In genomic region chr15:98737122-98737521, GRCh38 we compare ENCODE assay signal across 15 cellular contexts.
DNase-seq lines count a peak whose midpoint lies in the region; ATAC-seq and TF ChIP-seq lines count a peak whose summit lies in the region.
"Had no signal": no experiment of that assay in that cellular context is flagged by ENCODE, and none has a peak within 500 bp of the region (broad histone marks: within the 10 kb centered on the region; RNA-seq: fewer than 3 reads in every experiment).

No MANE protein-coding gene starts in this region.

- no peak overlapping the region for H3K18ac ChIP-seq in mesenchymal stem cell (ENCODE audit: low read depth in 1 of 2, low read length in 2 of 2)

- peak overlapping the region in 1 of 2 experiments; percentile 46 for H3K14ac ChIP-seq in mesenchymal stem cell (ENCODE audit: low read length in 2 of 2)

- H4K91ac ChIP-seq in mesenchymal stem cell (ENCODE audit: low read length), result no peak overlapping the region

- no peak overlapping the region for H3K9ac ChIP-seq in mesenchymal stem cell (ENCODE audit: low read length)
- H3K9ac ChIP-seq: BLaER1 treated with 17β-estradiol and CSF1 and Interleukin-3, amounts not matched to agents 10 nM and 100 nM had no signal

- H3K9me3 Mint-ChIP-seq in WTC11, result no peaks in the 10 kb centered on the region
- H3K9me3 Mint-ChIP-seq in stimulated activated naive B cell treated with anti-CD40 and anti-IgM and Interleukin-4, amounts not matched to agents 10 μg/mL and 1 μg/mL and 100 μg/mL, for 72 hours, result no peaks in the 10 kb centered on the region
- H3K9me3 Mint-ChIP-seq: GM23338 had no signal

- no peak overlapping the region for H3K27ac ChIP-seq in mesenchymal stem cell (ENCODE audit: low read length, poor library complexity, severe bottlenecking)
- H3K27ac ChIP-seq: BLaER1 treated with 17β-estradiol and CSF1 and Interleukin-3, amounts not matched to agents 10 nM and 100 nM had no signal

- H2BK120ac ChIP-seq in mesenchymal stem cell (ENCODE audit: low read depth, low read length), result no peak overlapping the region

- H3K4me1 ChIP-seq in BE2C (peaks cover 51% of the 10 kb centered on the region), mesenchymal stem cell (ENCODE audit: control insufficient read depth, insufficient read depth, low read depth, low read length) (peaks cover 38% of the 10 kb centered on the region)

- peak; percentile 12 for DNase-seq in NCI-H2171 treated with DMSO at 0.1 percent for 48 hours (lab: John Stamatoyannopoulos, UW)
- DNase-seq in NCI-H2171 (lab: John Stamatoyannopoulos, UW), result no peak
- no peak for DNase-seq in BE2C
- DNase-seq in WTC11 (ENCODE audit: low spot score), result no peak
- DNase-seq in mesenchymal stem cell, result no peak
- DNase-seq in DMS79 treated with DMSO at 0.1 percent for 48 hours (lab: John Stamatoyannopoulos, UW), result no peak
- no peak for DNase-seq in stimulated activated naive B cell treated with anti-CD40 and anti-IgM and Interleukin-4, amounts not matched to agents 10 μg/mL and 1 μg/mL and 100 μg/mL, for 72 hours
- DNase-seq in COLO668 (lab: John Stamatoyannopoulos, UW; ENCODE audit: unreplicated experiment), result no peak
- DNase-seq: NCI-H1105 treated with DMSO at 0.1 percent for 48 hours, NCI-H2029, NCI-H2227 treated with DMSO at 0.1 percent for 48 hours, NCI-H526 treated with DMSO at 0.1 percent for 48 hours, PC-3 had no signal

- H3K27me3 Mint-ChIP-seq in WTC11 (ENCODE audit: low read depth), result no peaks in the 10 kb centered on the region
- H3K27me3 Mint-ChIP-seq in stimulated activated naive B cell treated with anti-CD40 and anti-IgM and Interleukin-4, amounts not matched to agents 10 μg/mL and 1 μg/mL and 100 μg/mL, for 72 hours, result no peaks in the 10 kb centered on the region

- TF ChIP-seq CTCF in BE2C (IDR thresholded peaks at IDR 0.05; ENCODE audit: low read depth, low read length), result no peak
- TF ChIP-seq CTCF in WTC11 (IDR thresholded peaks at IDR 0.05), result no peak

- H3K4me3 ChIP-seq in BE2C (ENCODE audit: low read depth, low read length) (peak overlapping the region; percentile 32), mesenchymal stem cell (ENCODE audit: insufficient read depth in 1 of 2, low read depth in 1 of 2, low read length in 2 of 2) (no peak overlapping the region)
- H3K4me3 ChIP-seq: BLaER1 treated with 17β-estradiol and CSF1 and Interleukin-3, amounts not matched to agents 10 nM and 100 nM; GM23338 had no signal

- H2BK12ac ChIP-seq in mesenchymal stem cell (ENCODE audit: low read length in 2 of 2), result no peak overlapping the region

- H2AFZ ChIP-seq in mesenchymal stem cell (ENCODE audit: low read depth, low read length), result no peak overlapping the region
- H2AFZ ChIP-seq: GM23338 had no signal

- POLR2A ChIA-PET in WTC11 (lab: Charles Lee), result no interaction called here

- peaks cover 90% of the 10 kb centered on the region for H3K4me1 Mint-ChIP-seq in WTC11
- H3K4me1 Mint-ChIP-seq in stimulated activated naive B cell treated with anti-CD40 and anti-IgM and Interleukin-4, amounts not matched to agents 10 μg/mL and 1 μg/mL and 100 μg/mL, for 72 hours, result peaks cover 6 to 21% of the 10 kb centered on the region in 2 donors

- H3K4me2 ChIP-seq in mesenchymal stem cell (ENCODE audit: low read length, poor library complexity, severe bottlenecking), result no peak overlapping the region
- H3K4me2 ChIP-seq: GM23338 had no signal

- H2AK5ac ChIP-seq in mesenchymal stem cell (ENCODE audit: low read length, severe bottlenecking), result peak overlapping the region; percentile 97

- peak overlapping the region in 1 of 2 experiments; percentile 46 for H3K23ac ChIP-seq in mesenchymal stem cell (ENCODE audit: low read length in 2 of 2)

- H3K27me3 ChIP-seq in BE2C, result no peaks in the 10 kb centered on the region
- H3K27me3 ChIP-seq in mesenchymal stem cell (ENCODE audit: control insufficient read depth in 1 of 2, insufficient read depth in 1 of 2, low read length in 2 of 2), result no peaks in the 10 kb centered on the region
- H3K27me3 ChIP-seq: BLaER1 treated with 17β-estradiol and CSF1 and Interleukin-3, amounts not matched to agents 10 nM and 100 nM had no signal

- no peak overlapping the region for H4K8ac ChIP-seq in mesenchymal stem cell (ENCODE audit: low read length)

- 97% methylated on average over 6 of the region's 6 CpGs for WGBS in mesenchymal stem cell

- CTCF ChIA-PET in WTC11 (lab: Charles Lee), result interaction anchor here (1.1 kb wide), 1 partner anchor 114 kb away, joined by 3 read pairs; no protein-coding TSS in a partner anchor

- peak overlapping the region; percentile 30; the same call in 1 of the 2 replicates for H3K27ac Mint-ChIP-seq in WTC11
- H3K27ac Mint-ChIP-seq in stimulated activated naive B cell treated with anti-CD40 and anti-IgM and Interleukin-4, amounts not matched to agents 10 μg/mL and 1 μg/mL and 100 μg/mL, for 72 hours, result no peak overlapping the region

- no peak overlapping the region for H3K4ac ChIP-seq in mesenchymal stem cell (ENCODE audit: low read depth in 1 of 2, low read length in 2 of 2)

- H2BK15ac ChIP-seq in mesenchymal stem cell (ENCODE audit: low read depth, poor library complexity, severe bottlenecking), result peak overlapping the region; percentile 32

- H3K36me3 ChIP-seq in BE2C (peaks cover 6% of the 10 kb centered on the region), mesenchymal stem cell (ENCODE audit: control insufficient read depth in 1 of 2, insufficient read depth in 2 of 2, low read depth in 1 of 2, low read length in 2 of 2) (no peaks in the 10 kb centered on the region)

- H3K36me3 Mint-ChIP-seq in WTC11, result no peaks in the 10 kb centered on the region
- no peaks in the 10 kb centered on the region for H3K36me3 Mint-ChIP-seq in stimulated activated naive B cell treated with anti-CD40 and anti-IgM and Interleukin-4, amounts not matched to agents 10 μg/mL and 1 μg/mL and 100 μg/mL, for 72 hours

- no peak for ATAC-seq in WTC11
- ATAC-seq in stimulated activated naive B cell treated with anti-CD40 and anti-IgM and Interleukin-4, amounts not matched to agents 10 μg/mL and 1 μg/mL and 100 μg/mL, for 72 hours (replicated peaks), result no peak
- ATAC-seq: GM23338, PC-3 had no signal

- H2BK5ac ChIP-seq in mesenchymal stem cell (ENCODE audit: low read depth, low read length, poor library complexity, severe bottlenecking), result no peak overlapping the region

- H3K79me1 ChIP-seq in mesenchymal stem cell (replicated peaks; ENCODE audit: low read length, poor library complexity, severe bottlenecking), result peaks cover 14% of the 10 kb centered on the region

- H3K9me3 ChIP-seq in BE2C (no peaks in the 10 kb centered on the region), mesenchymal stem cell (ENCODE audit: control insufficient read depth, low read length) (no peaks in the 10 kb centered on the region)

- H3K4me3 Mint-ChIP-seq in WTC11, result no peak overlapping the region
- no peak overlapping the region for H3K4me3 Mint-ChIP-seq in stimulated activated naive B cell treated with anti-CD40 and anti-IgM and Interleukin-4, amounts not matched to agents 10 μg/mL and 1 μg/mL and 100 μg/mL, for 72 hours
- H3K4me3 Mint-ChIP-seq: GM23338 had no signal

TF ChIP-seq in WTC11, 78 proteins besides CTCF, POLR2A, EP300 and RAD21 (continues in another document):
- TF ChIP-seq ZNF219 (CRISPR knock-in tag; IDR thresholded peaks at IDR 0.05; ENCODE audit: borderline replicate concordance), result no peak
- TF ChIP-seq E2F1 (CRISPR knock-in tag; IDR thresholded peaks at IDR 0.05), result no peak
- no peak for TF ChIP-seq ETV6 (CRISPR knock-in tag; IDR thresholded peaks at IDR 0.05)
- TF ChIP-seq ARID4B (CRISPR knock-in tag; IDR thresholded peaks at IDR 0.05; ENCODE audit: borderline replicate concordance), result no peak
- TF ChIP-seq TEAD1 (CRISPR knock-in tag; IDR thresholded peaks at IDR 0.05), result no peak
- no peak for TF ChIP-seq CREM (CRISPR knock-in tag; IDR thresholded peaks at IDR 0.05)
